Comparison of ENCODE assay signal across 8 cellular contexts in the genomic region with DNA sequence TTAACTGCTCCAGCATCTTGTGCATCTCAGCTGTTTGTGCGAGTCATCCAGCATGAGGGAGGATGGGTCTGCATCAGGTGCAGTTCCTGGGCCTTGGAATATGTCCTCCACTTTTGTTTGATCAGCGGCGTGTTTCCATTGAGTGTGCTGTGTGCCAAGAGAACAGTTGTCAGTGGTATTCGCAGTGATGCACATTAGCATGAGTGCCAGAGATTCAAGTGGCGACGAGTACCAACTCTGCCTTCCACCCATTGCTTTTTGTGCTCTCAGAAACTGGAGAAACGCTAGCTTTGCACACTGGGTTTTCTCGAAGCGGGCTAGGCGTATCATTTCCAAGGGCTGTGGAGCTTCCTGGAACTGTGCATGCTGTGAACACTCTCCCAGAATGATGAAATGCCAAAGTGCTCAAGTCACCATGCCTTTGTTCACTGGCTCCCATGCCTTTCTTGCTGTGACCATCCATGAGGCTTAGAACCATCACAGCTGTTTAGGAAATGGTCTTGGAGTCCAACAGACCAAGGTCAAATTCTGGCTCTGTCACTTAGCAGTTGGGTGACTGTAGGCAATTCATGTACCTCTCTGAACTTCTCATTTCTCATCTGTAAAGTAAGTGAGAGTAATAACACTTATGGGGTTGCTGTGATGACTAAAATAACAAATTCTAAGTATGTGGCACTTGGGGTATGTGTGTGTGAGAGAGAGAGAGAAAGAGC. TPM values are rescaled to one million over a fixed set of nuclear protein-coding genes. Genes with fewer than 3 reads are reported as not detected.
A peak's percentile ranks its signal among the peaks of the same experiment; 100 is the strongest.
DNase-seq lines count a peak whose midpoint lies in the region; ATAC-seq and TF ChIP-seq lines count a peak whose summit lies in the region.

No MANE protein-coding gene starts in this region.

- no peak overlapping the region for H3K27ac ChIP-seq in osteoblast (ENCODE audit: low read depth, low read length)
- H3K27ac ChIP-seq in endodermal cell (ENCODE audit: low read depth, low read length) = no peak overlapping the region
- no peak overlapping the region for H3K27ac ChIP-seq in adrenal gland
- no peak overlapping the region for H3K27ac ChIP-seq in left lung

- no peak overlapping the region for H3K4me2 ChIP-seq in osteoblast (ENCODE audit: insufficient read depth, low read length)

- 94 to 96% methylated on average over 10 of the region's 10 CpGs for WGBS in endodermal cell (ENCODE audit: insufficient coverage in 1 of 2, insufficient read length in 1 of 2), 2 experiments
- WGBS in adrenal gland, 4 donors = 88 to 92% (median 89%) methylated on average over 10 of the region's 10 CpGs

- H3K4me1 ChIP-seq in adipocyte (ENCODE audit: control insufficient read depth, insufficient read depth, low read length) = peaks cover 14% of the 10 kb centered on the region
- peaks cover 16% of the 10 kb centered on the region for H3K4me1 ChIP-seq in osteoblast (ENCODE audit: insufficient read depth, low read length)
- H3K4me1 ChIP-seq in endodermal cell (ENCODE audit: control insufficient read depth, insufficient read depth, low read length) = peaks cover 8% of the 10 kb centered on the region
- H3K4me1 ChIP-seq in adrenal gland (replicated peaks in 1 of 2) = peaks cover under 1 to 17% of the 10 kb centered on the region in 2 donors
- H3K4me1 ChIP-seq in left lung = peaks cover 8 to 18% of the 10 kb centered on the region in 2 donors

- ATAC-seq in GM18511 (IDR thresholded peaks at IDR 0.05; ENCODE audit: unreplicated experiment) (peak; percentile 66), HG02840 (IDR thresholded peaks at IDR 0.05; ENCODE audit: low FRiP score, unreplicated experiment) (peak; percentile 50), left lung (no peak), T-cell (replicated peaks in 1 of 4) (no peak)

- H3K4me1 Mint-ChIP-seq in endodermal cell (peaks cover 25% of the 10 kb centered on the region), T-cell (peaks cover 60 to 72% (median 71%) of the 10 kb centered on the region in 3 donors)

- H3K27me3 ChIP-seq in adipocyte (replicated peaks; ENCODE audit: control insufficient read depth, insufficient read depth, low read length) (no peaks in the 10 kb centered on the region), osteoblast (ENCODE audit: insufficient read depth, low read length) (no peaks in the 10 kb centered on the region), endodermal cell (ENCODE audit: control insufficient read depth, insufficient read depth, low read length, poor library complexity, severe bottlenecking) (no peaks in the 10 kb centered on the region), adrenal gland (no peaks in the 10 kb centered on the region), left lung (no peaks in the 10 kb centered on the region)

- intact Hi-C loops in adrenal gland (cut with DNase I) (no loop called here), left lung (cut with DNase I) (no loop called here)

- TF ChIP-seq CTCF in osteoblast (IDR thresholded peaks at IDR 0.05; ENCODE audit: extremely low read depth, low read depth, low read length) (no peak), endodermal cell (conservative IDR thresholded peaks at IDR 0.05) (no peak), adrenal gland (IDR thresholded peaks at IDR 0.05) (no peak), left lung (IDR thresholded peaks at IDR 0.05) (no peak)

- H3K27ac Mint-ChIP-seq in endodermal cell = no peak overlapping the region
- H3K27ac Mint-ChIP-seq in T-cell = no peak overlapping the region

- no peaks in the 10 kb centered on the region for H3K36me3 Mint-ChIP-seq in endodermal cell (ENCODE audit: low read depth)
- peaks cover 4% of the 10 kb centered on the region for H3K36me3 Mint-ChIP-seq in T-cell

- H3K9ac ChIP-seq in adipocyte (ENCODE audit: low read length) (no peak overlapping the region), endodermal cell (ENCODE audit: extremely low read depth, low read length, poor library complexity, severe bottlenecking) (no peak overlapping the region)

- no peak for TF ChIP-seq POLR2A in adrenal gland (IDR thresholded peaks at IDR 0.05)

- H3K79me2 ChIP-seq in osteoblast (ENCODE audit: insufficient read depth, low read length) = peaks cover 73% of the 10 kb centered on the region

- no peaks in the 10 kb centered on the region for H3K9me3 Mint-ChIP-seq in endodermal cell
- H3K9me3 Mint-ChIP-seq in T-cell = no peaks in the 10 kb centered on the region

- H3K27me3 Mint-ChIP-seq in endodermal cell (ENCODE audit: insufficient read depth) = peaks cover 1% of the 10 kb centered on the region
- H3K27me3 Mint-ChIP-seq in T-cell = no peaks in the 10 kb centered on the region

- H3K4me3 ChIP-seq in adipocyte (ENCODE audit: low read length) (no peak overlapping the region), osteoblast (ENCODE audit: insufficient read depth, low read length) (no peak overlapping the region), endodermal cell (ENCODE audit: low read length) (no peak overlapping the region), adrenal gland (no peak overlapping the region), left lung (no peak overlapping the region)

- H3K36me3 ChIP-seq in adipocyte (ENCODE audit: control insufficient read depth, insufficient read depth, low read length, severe bottlenecking) (no peaks in the 10 kb centered on the region), osteoblast (ENCODE audit: insufficient read depth, low read length) (no peaks in the 10 kb centered on the region), endodermal cell (ENCODE audit: control insufficient read depth, insufficient read depth, low read length) (no peaks in the 10 kb centered on the region), adrenal gland (replicated peaks in 1 of 2) (no peaks in the 10 kb centered on the region), left lung (no peaks in the 10 kb centered on the region)

- POLR2A ChIA-PET in T-cell (lab: Charles Lee) = no interaction called here

- peaks cover 47% of the 10 kb centered on the region for H4K20me1 ChIP-seq in osteoblast (ENCODE audit: insufficient read depth, low read length)

- H3K9me3 ChIP-seq in adipocyte (ENCODE audit: control insufficient read depth, low read length) = no peaks in the 10 kb centered on the region
- no peaks in the 10 kb centered on the region for H3K9me3 ChIP-seq in osteoblast (ENCODE audit: low read depth, low read length)
- no peaks in the 10 kb centered on the region for H3K9me3 ChIP-seq in endodermal cell (ENCODE audit: control insufficient read depth, low read length)
- no peaks in the 10 kb centered on the region for H3K9me3 ChIP-seq in adrenal gland (replicated peaks in 1 of 3)
- no peaks in the 10 kb centered on the region for H3K9me3 ChIP-seq in left lung

- H3K4me3 Mint-ChIP-seq in endodermal cell = no peak overlapping the region
- no peak overlapping the region for H3K4me3 Mint-ChIP-seq in T-cell

- peak; percentile 7 for DNase-seq in adipocyte (ENCODE audit: low read depth)
- peak; percentile 65 for DNase-seq in osteoblast (ENCODE audit: insufficient read length, low spot score, missing footprints)
- DNase-seq in endodermal cell = no peak
- no peak for DNase-seq in adrenal gland
- no peak for DNase-seq in left lung
- DNase-seq in T-cell = no peak

- no peak overlapping the region for H2AFZ ChIP-seq in osteoblast (ENCODE audit: low read length)

- CTCF ChIA-PET in T-cell (lab: Charles Lee) = interaction anchor here in 1 of 2 donors (1.2 kb wide), 1 partner anchor 19 kb away, joined by 5 read pairs; no protein-coding TSS in a partner anchor

RNA-seq across cellular contexts. Expression of a gene that starts 18.4 kb away (rescaled TPM):
- 6.9 and 7.1 TPM in 2 replicates for total RNA-seq in osteoblast
- total RNA-seq in endodermal cell = 10 to 100 TPM in 1 of 2 donors, 1 to 10 TPM in 1; 8.1 to 11.8 TPM
- polyA plus RNA-seq in endodermal cell (2013, experiment 1 of 2) = 10.0 TPM
- 10.1 TPM for polyA plus RNA-seq in endodermal cell (2013, experiment 2 of 2)
- 10 to 100 TPM in 4 of 8 donors, 1 to 10 TPM in 4; 4.1 to 13.6 (median 9.7) TPM for total RNA-seq in adrenal gland
- 1 to 10 TPM; 2.8 to 6.4 (median 3.8) TPM for polyA plus RNA-seq in adrenal gland
- total RNA-seq in left lung = 10 to 100 TPM; 16.1 to 17.7 TPM
- total RNA-seq in T-cell = 10 to 100 TPM; 16.0 to 21.8 (median 17.9) TPM

Comparison
In these comparisons a context has a peak if more than half of its experiments do, and no peak if none do; other contexts are left out.
1. ATAC-seq: peak in GM18511 (single experiment) and HG02840 (single experiment); none in left lung (single experiment) and T-cell (0 of 4).
2. DNase-seq: peak in adipocyte (single experiment) and osteoblast (single experiment); none in endodermal cell (single experiment), adrenal gland (0 of 7), left lung (0 of 2) and T-cell (0 of 34).